8 cellular contexts compared by ENCODE assay signal in the genomic region with DNA sequence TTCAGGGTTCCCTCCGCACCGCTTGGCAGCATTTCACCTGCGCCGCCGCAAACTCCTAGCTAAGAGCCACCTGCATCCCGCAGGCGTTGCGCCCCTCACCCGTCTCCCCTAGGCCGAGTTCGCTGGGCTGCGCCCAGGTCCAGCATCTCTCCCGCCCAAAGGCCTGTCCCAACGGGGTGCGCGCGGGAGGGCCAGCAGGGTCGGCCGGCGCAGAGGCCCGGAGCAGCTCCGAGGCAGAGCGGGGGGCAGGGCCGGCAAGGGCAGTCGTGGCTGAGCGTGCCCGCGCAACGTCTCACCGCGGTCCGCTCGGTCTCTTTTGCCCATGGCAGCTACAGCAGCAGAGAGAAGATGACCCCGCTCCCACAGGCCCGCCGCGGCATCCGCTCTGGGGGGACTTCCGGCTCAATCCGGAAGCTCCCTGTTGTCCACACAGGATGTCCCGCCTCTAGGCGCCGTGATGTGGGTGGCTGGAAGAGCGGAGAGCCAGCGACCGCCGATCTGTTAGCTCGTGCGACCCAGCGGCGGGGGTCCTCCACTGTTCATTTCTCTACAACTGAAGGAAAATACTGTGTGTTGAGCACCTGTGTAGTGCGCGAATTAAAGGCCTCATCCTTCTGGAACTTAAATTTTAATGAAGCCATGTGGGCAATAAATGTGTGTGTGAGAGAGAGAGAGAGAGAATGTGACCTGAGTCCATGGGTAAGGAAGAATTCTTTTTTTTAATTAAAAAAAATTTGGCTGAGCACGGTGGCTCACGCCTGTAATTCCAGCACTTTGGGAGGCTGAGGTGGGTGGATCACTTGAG. TPM values are rescaled to one million over a fixed set of nuclear protein-coding genes. Genes with fewer than 3 reads are reported as not detected.
DNase-seq lines count a peak whose midpoint lies in the region; ATAC-seq and TF ChIP-seq lines count a peak whose summit lies in the region.

A gene (minus strand): TSS at position 387 of the 805 bp plus-strand sequence. CDS start 63 bp downstream, at position 324.

- H3K27me3 ChIP-seq in cardiac muscle cell, result no peaks in the 10 kb centered on the region
- no peaks in the 10 kb centered on the region for H3K27me3 ChIP-seq in parathyroid adenoma (ENCODE audit: control insufficient read depth, insufficient read depth, low read length)
- H3K27me3 ChIP-seq in tibial artery, result no peaks in the 10 kb centered on the region

- H3K4me2 ChIP-seq in parathyroid adenoma (ENCODE audit: low read length), result peak within 1 kb of the TSS; percentile 87

- TF ChIP-seq CTCF in NB4 (IDR thresholded peaks at IDR 0.05; ENCODE audit: low read depth, low read length), result no peak
- no peak for TF ChIP-seq CTCF in cardiac muscle cell (IDR thresholded peaks at IDR 0.05; ENCODE audit: low read depth, low read length)
- no peak for TF ChIP-seq CTCF in parathyroid adenoma (IDR thresholded peaks at IDR 0.05)
- TF ChIP-seq CTCF in tibial artery (IDR thresholded peaks at IDR 0.05), result no peak

- TF ChIP-seq POLR2A in GM10847 (IDR thresholded peaks at IDR 0.05; ENCODE audit: extremely low read depth, insufficient read length) (peak; percentile 77), NB4 (IDR thresholded peaks at IDR 0.05; ENCODE audit: extremely low read depth, insufficient read length) (peak; percentile 84)

- intact Hi-C loops in tibial artery (cut with DNase I; ENCODE audit: low total_unique reads), result no loop called here

- H3K4me1 ChIP-seq in cardiac muscle cell (ENCODE audit: low read depth), result peaks cover 4% of the 10 kb centered on the region
- peaks cover 3% of the 10 kb centered on the region for H3K4me1 ChIP-seq in parathyroid adenoma
- H3K4me1 ChIP-seq in tibial artery, result peaks cover 0 to 22% (median 13%) of the 10 kb centered on the region in 4 donors

- DNase-seq in NB4 (ENCODE audit: low read depth) (peak; percentile 93), SW 1271 (lab: John Stamatoyannopoulos, UW) (peak; percentile 52 to 83), cardiac muscle cell (ENCODE audit: low read depth in 1 of 2, low spot score in 1 of 2) (peak; percentile 84 to 93), tibial artery (peak; percentile 83 to 86)
- peak; percentile 77 for DNase-seq in activated naive CD8-positive, alpha-beta T cell treated with anti-CD3 and anti-CD28 coated beads, Interleukin-2, amount 50 U/mL, for 16 hours (ENCODE audit: low read depth, low spot score)

- peaks cover 5% of the 10 kb centered on the region for H3K79me2 ChIP-seq in parathyroid adenoma

- H3K4me3 ChIP-seq in NB4 (ENCODE audit: low read depth, low read length) (peak within 1 kb of the TSS; percentile 92), cardiac muscle cell (peak within 1 kb of the TSS; percentile 80), parathyroid adenoma (ENCODE audit: low read depth, low read length) (peak within 1 kb of the TSS; percentile 85), tibial artery (peak within 1 kb of the TSS; percentile 75 to 95)

- H3K9me3 ChIP-seq in cardiac muscle cell (ENCODE audit: low read depth) (no peaks in the 10 kb centered on the region), parathyroid adenoma (ENCODE audit: control insufficient read depth, low read length) (no peaks in the 10 kb centered on the region), tibial artery (no peaks in the 10 kb centered on the region)

- peak within 1 kb of the TSS; percentile 91 for H3K27ac ChIP-seq in cardiac muscle cell
- peak within 1 kb of the TSS; percentile 75 for H3K27ac ChIP-seq in parathyroid adenoma
- peak within 1 kb of the TSS; percentile 75 to 88 for H3K27ac ChIP-seq in tibial artery

- ATAC-seq in HG02571 (IDR thresholded peaks at IDR 0.05; ENCODE audit: unreplicated experiment), result peak; percentile 98

- peaks cover 37% of the 10 kb centered on the region for H3K36me3 ChIP-seq in cardiac muscle cell
- no peaks in the 10 kb centered on the region for H3K36me3 ChIP-seq in parathyroid adenoma (ENCODE audit: control insufficient read depth, insufficient read depth, low read length)
- H3K36me3 ChIP-seq in tibial artery, result peaks cover 26 to 38% (median 34%) of the 10 kb centered on the region in 3 donors

- H2AFZ ChIP-seq in parathyroid adenoma, result peak within 1 kb of the TSS; percentile 100

- H3K9ac ChIP-seq in parathyroid adenoma, result peak within 1 kb of the TSS; percentile 92

RNA-seq across cellular contexts. Expression of the gene that starts here (rescaled TPM):
- total RNA-seq in cardiac muscle cell, result 44.3 and 54.8 TPM in 2 replicates
- 46.0 and 50.0 TPM in 2 replicates for polyA plus RNA-seq in cardiac muscle cell

Comparison
In these comparisons a context has a peak if more than half of its experiments do, and no peak if none do; other contexts are left out.
1. Peak in every context shown above with its lines: DNase-seq, ATAC-seq, H3K4me3 ChIP-seq and H3K27ac ChIP-seq.